1 cellular context compared by ENCODE assay signal in the genomic region with DNA sequence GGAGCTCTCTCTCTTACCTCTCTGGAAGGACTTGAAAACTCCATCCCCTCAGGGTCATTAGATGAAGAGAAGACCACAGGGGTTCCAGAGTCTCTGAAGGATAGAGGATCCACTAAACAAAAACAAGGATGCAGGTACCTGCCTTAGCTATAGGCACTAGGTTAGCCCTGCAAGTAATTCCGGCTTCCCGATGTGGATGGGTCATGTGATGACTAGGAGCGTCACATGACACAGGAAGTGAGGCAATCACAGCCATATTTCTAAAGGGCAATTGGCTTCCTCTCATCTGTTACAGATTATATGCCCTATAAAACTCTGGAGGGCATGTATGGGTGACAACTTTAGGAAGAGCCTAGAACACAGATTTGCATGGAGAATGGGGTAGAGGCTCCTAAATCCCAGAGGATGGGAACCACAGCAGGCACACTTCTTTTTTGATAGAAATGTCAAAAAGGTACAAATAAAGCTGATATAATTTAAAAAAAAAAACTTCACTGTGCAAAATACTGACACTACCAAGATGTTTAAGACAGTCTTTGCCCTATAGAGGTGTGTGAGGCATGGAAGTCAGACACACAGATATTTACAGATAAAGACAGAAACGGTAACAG.
A peak's percentile ranks its signal among the peaks of the same experiment; 100 is the strongest.
TF ChIP-seq lines count a peak whose summit lies in the region.

No MANE protein-coding gene starts in this region.

TF ChIP-seq in HCT116, 20 proteins besides CTCF, POLR2A, EP300 and RAD21:
- TF ChIP-seq FOSL1 (IDR thresholded peaks at IDR 0.05; ENCODE audit: low read depth) (no peak), POLR2AphosphoS5 (IDR thresholded peaks at IDR 0.05; ENCODE audit: low read depth, low read length) (peak; percentile 60), JUND (IDR thresholded peaks at IDR 0.05) (peak; percentile 31), EZH2 (IDR thresholded peaks at IDR 0.05) (no peak), CBX3 (IDR thresholded peaks at IDR 0.05; ENCODE audit: low read depth) (0 out of 2 replicates have a peak, but pooled peaks have one; percentile 46), ZNF274 (IDR thresholded peaks at IDR 0.05; ENCODE audit: low read depth, low read length) (no peak), CEBPB (IDR thresholded peaks at IDR 0.05; ENCODE audit: low read depth) (no peak; the same call in 1 of the 2 replicates), TCF7L2 (IDR thresholded peaks at IDR 0.05; ENCODE audit: borderline replicate concordance, extremely low read depth, insufficient read depth, insufficient read length) (no peak), SRF (IDR thresholded peaks at IDR 0.05; ENCODE audit: low read depth) (no peak), EZH2phosphoT487 (IDR thresholded peaks at IDR 0.05; ENCODE audit: borderline replicate concordance) (no peak), SP1 (IDR thresholded peaks at IDR 0.05; ENCODE audit: low read depth) (no peak; the same call in 1 of the 2 replicates), ELF1 (IDR thresholded peaks at IDR 0.05; ENCODE audit: borderline replicate concordance, low read depth) (no peak; the same call in 1 of the 2 replicates), SIN3A (IDR thresholded peaks at IDR 0.05; ENCODE audit: low read depth) (peak; percentile 97), EGR1 (IDR thresholded peaks at IDR 0.05; ENCODE audit: low read depth) (peak; percentile 55; the same call in 1 of the 2 replicates), ZFX (IDR thresholded peaks at IDR 0.05) (no peak), YY1 (IDR thresholded peaks at IDR 0.05; ENCODE audit: extremely low read depth, insufficient replicate concordance, low read depth, low read length) (peak; percentile 99)
- TF ChIP-seq, protein P1, sequence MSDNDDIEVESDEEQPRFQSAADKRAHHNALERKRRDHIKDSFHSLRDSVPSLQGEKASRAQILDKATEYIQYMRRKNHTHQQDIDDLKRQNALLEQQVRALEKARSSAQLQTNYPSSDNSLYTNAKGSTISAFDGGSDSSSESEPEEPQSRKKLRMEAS (IDR thresholded peaks at IDR 0.05) = peak; percentile 49; the same call in 1 of the 2 replicates
- TF ChIP-seq, protein P2, sequence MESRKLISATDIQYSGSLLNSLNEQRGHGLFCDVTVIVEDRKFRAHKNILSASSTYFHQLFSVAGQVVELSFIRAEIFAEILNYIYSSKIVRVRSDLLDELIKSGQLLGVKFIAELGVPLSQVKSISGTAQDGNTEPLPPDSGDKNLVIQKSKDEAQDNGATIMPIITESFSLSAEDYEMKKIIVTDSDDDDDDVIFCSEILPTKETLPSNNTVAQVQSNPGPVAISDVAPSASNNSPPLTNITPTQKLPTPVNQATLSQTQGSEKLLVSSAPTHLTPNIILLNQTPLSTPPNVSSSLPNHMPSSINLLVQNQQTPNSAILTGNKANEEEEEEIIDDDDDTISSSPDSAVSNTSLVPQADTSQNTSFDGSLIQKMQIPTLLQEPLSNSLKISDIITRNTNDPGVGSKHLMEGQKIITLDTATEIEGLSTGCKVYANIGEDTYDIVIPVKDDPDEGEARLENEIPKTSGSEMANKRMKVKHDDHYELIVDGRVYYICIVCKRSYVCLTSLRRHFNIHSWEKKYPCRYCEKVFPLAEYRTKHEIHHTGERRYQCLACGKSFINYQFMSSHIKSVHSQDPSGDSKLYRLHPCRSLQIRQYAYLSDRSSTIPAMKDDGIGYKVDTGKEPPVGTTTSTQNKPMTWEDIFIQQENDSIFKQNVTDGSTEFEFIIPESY (IDR thresholded peaks at IDR 0.05; ENCODE audit: extremely low read depth, insufficient replicate concordance, low read length) = no peak
- TF ChIP-seq, protein P3, sequence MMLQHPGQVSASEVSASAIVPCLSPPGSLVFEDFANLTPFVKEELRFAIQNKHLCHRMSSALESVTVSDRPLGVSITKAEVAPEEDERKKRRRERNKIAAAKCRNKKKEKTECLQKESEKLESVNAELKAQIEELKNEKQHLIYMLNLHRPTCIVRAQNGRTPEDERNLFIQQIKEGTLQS (IDR thresholded peaks at IDR 0.05) = no peak
- TF ChIP-seq, protein P4, sequence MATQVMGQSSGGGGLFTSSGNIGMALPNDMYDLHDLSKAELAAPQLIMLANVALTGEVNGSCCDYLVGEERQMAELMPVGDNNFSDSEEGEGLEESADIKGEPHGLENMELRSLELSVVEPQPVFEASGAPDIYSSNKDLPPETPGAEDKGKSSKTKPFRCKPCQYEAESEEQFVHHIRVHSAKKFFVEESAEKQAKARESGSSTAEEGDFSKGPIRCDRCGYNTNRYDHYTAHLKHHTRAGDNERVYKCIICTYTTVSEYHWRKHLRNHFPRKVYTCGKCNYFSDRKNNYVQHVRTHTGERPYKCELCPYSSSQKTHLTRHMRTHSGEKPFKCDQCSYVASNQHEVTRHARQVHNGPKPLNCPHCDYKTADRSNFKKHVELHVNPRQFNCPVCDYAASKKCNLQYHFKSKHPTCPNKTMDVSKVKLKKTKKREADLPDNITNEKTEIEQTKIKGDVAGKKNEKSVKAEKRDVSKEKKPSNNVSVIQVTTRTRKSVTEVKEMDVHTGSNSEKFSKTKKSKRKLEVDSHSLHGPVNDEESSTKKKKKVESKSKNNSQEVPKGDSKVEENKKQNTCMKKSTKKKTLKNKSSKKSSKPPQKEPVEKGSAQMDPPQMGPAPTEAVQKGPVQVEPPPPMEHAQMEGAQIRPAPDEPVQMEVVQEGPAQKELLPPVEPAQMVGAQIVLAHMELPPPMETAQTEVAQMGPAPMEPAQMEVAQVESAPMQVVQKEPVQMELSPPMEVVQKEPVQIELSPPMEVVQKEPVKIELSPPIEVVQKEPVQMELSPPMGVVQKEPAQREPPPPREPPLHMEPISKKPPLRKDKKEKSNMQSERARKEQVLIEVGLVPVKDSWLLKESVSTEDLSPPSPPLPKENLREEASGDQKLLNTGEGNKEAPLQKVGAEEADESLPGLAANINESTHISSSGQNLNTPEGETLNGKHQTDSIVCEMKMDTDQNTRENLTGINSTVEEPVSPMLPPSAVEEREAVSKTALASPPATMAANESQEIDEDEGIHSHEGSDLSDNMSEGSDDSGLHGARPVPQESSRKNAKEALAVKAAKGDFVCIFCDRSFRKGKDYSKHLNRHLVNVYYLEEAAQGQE (IDR thresholded peaks at IDR 0.05; ENCODE audit: low read depth) = no peak
